In the genomic region with DNA sequence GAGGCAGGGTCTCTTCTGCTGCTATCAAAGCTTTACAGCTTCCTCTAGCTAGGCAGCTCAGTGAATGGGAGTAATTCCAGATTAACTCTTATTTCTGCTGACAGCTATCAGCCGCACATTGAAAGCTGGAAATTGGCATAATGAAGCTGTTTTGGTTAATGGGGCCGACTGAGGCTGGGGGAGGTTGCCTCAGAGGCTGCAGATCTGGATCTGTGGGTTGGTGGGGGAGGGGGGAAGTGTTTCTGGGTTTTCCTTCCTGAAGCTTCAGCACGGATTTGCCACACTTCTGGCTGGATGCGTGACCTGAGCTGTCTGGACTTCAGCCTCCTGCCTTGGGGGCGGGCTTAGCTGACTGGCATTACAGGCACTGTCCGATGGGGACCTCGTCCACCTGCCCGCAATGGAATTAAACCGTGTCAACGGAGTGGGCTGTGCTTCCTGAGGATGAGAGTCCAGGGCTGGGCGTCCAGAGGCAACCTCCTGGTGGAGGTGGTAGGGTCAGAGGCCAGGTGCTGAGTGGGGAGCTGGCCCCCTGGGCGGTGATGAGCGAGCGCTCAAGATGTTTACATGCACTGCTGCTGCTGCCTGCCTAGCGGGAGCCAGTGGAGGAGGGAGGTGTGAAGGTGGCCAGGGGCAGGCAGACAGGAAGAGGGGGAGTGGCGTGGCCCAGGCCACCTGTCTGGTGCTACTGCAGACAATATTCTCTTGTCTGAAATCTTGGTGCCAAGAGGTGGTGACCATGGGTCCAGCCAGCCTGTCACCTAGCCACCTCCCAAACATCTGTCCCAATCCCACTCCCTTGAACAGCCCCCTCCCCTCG, we compare ENCODE assay signal across 1 cellular context.
TF ChIP-seq lines count a peak whose summit lies in the region.

No MANE protein-coding gene starts in this region.

TF ChIP-seq in HepG2, 621 proteins besides CTCF, POLR2A, EP300 and RAD21 (continued from another document and continues in another):
- TF ChIP-seq, protein P1, sequence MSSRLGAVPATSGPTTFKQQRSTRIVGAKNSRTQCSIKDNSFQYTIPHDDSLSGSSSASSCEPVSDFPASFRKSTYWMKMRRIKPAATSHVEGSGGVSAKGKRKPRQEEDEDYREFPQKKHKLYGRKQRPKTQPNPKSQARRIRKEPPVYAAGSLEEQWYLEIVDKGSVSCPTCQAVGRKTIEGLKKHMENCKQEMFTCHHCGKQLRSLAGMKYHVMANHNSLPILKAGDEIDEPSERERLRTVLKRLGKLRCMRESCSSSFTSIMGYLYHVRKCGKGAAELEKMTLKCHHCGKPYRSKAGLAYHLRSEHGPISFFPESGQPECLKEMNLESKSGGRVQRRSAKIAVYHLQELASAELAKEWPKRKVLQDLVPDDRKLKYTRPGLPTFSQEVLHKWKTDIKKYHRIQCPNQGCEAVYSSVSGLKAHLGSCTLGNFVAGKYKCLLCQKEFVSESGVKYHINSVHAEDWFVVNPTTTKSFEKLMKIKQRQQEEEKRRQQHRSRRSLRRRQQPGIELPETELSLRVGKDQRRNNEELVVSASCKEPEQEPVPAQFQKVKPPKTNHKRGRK (CRISPR knock-in tag; IDR thresholded peaks at IDR 0.05): no peak
- no peak for TF ChIP-seq MATR3 (CRISPR knock-in tag; IDR thresholded peaks at IDR 0.05)
- TF ChIP-seq HDAC2 (CRISPR knock-in tag; IDR thresholded peaks at IDR 0.05): peak; percentile 85
- no peak for TF ChIP-seq PRPF4 (IDR thresholded peaks at IDR 0.05; ENCODE audit: low read depth, low read length, poor library complexity, severe bottlenecking)
- TF ChIP-seq ZNF281 (CRISPR knock-in tag; IDR thresholded peaks at IDR 0.05; ENCODE audit: borderline replicate concordance): peak; percentile 75
- peak; percentile 98 for TF ChIP-seq TBX2 (CRISPR knock-in tag; IDR thresholded peaks at IDR 0.05; ENCODE audit: borderline replicate concordance)
- no peak for TF ChIP-seq ATF7 (IDR thresholded peaks at IDR 0.05)
- TF ChIP-seq ATF7 (CRISPR knock-in tag; IDR thresholded peaks at IDR 0.05): peak; percentile 30; the same call in 1 of the 2 replicates
- peak; percentile 68; the same call in 1 of the 2 replicates for TF ChIP-seq MYC (CRISPR knock-in tag; IDR thresholded peaks at IDR 0.05; ENCODE audit: borderline replicate concordance)
- TF ChIP-seq, protein P2, sequence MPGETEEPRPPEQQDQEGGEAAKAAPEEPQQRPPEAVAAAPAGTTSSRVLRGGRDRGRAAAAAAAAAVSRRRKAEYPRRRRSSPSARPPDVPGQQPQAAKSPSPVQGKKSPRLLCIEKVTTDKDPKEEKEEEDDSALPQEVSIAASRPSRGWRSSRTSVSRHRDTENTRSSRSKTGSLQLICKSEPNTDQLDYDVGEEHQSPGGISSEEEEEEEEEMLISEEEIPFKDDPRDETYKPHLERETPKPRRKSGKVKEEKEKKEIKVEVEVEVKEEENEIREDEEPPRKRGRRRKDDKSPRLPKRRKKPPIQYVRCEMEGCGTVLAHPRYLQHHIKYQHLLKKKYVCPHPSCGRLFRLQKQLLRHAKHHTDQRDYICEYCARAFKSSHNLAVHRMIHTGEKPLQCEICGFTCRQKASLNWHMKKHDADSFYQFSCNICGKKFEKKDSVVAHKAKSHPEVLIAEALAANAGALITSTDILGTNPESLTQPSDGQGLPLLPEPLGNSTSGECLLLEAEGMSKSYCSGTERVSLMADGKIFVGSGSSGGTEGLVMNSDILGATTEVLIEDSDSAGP (CRISPR knock-in tag; IDR thresholded peaks at IDR 0.05; ENCODE audit: borderline replicate concordance): peak; percentile 70; the same call in 1 of the 2 replicates
- TF ChIP-seq TIGD3 (CRISPR knock-in tag; IDR thresholded peaks at IDR 0.05; ENCODE audit: borderline replicate concordance): peak; percentile 33; the same call in 1 of the 2 replicates
- TF ChIP-seq MTF2 (CRISPR knock-in tag; IDR thresholded peaks at IDR 0.05; ENCODE audit: borderline replicate concordance): 0 out of 2 replicates have a peak, but pooled peaks have one; percentile 68
- TF ChIP-seq FOXA3 (CRISPR knock-in tag; IDR thresholded peaks at IDR 0.05): peak; percentile 88
- peak; percentile 80 for TF ChIP-seq RXRB (CRISPR knock-in tag; IDR thresholded peaks at IDR 0.05; ENCODE audit: borderline replicate concordance)
- peak; percentile 93 for TF ChIP-seq ZNF607 (CRISPR knock-in tag; IDR thresholded peaks at IDR 0.05; ENCODE audit: borderline replicate concordance)
- TF ChIP-seq CC2D1A (CRISPR knock-in tag; IDR thresholded peaks at IDR 0.05): no peak
- TF ChIP-seq ZNF552 (CRISPR knock-in tag; IDR thresholded peaks at IDR 0.05; ENCODE audit: borderline replicate concordance): no peak
- TF ChIP-seq SNAPC2 (CRISPR knock-in tag; IDR thresholded peaks at IDR 0.05): peak; percentile 91; the same call in 1 of the 2 replicates
- TF ChIP-seq ZNF580 (CRISPR knock-in tag; IDR thresholded peaks at IDR 0.05; ENCODE audit: borderline replicate concordance, low read depth): peak; percentile 66; the same call in 1 of the 2 replicates
- no peak for TF ChIP-seq ZNF569 (CRISPR knock-in tag; IDR thresholded peaks at IDR 0.05; ENCODE audit: borderline replicate concordance)
- TF ChIP-seq ZSCAN29 (CRISPR knock-in tag; conservative IDR thresholded peaks at IDR 0.05): peak; percentile 71; the same call in 1 of the 2 replicates
- TF ChIP-seq, protein P3, sequence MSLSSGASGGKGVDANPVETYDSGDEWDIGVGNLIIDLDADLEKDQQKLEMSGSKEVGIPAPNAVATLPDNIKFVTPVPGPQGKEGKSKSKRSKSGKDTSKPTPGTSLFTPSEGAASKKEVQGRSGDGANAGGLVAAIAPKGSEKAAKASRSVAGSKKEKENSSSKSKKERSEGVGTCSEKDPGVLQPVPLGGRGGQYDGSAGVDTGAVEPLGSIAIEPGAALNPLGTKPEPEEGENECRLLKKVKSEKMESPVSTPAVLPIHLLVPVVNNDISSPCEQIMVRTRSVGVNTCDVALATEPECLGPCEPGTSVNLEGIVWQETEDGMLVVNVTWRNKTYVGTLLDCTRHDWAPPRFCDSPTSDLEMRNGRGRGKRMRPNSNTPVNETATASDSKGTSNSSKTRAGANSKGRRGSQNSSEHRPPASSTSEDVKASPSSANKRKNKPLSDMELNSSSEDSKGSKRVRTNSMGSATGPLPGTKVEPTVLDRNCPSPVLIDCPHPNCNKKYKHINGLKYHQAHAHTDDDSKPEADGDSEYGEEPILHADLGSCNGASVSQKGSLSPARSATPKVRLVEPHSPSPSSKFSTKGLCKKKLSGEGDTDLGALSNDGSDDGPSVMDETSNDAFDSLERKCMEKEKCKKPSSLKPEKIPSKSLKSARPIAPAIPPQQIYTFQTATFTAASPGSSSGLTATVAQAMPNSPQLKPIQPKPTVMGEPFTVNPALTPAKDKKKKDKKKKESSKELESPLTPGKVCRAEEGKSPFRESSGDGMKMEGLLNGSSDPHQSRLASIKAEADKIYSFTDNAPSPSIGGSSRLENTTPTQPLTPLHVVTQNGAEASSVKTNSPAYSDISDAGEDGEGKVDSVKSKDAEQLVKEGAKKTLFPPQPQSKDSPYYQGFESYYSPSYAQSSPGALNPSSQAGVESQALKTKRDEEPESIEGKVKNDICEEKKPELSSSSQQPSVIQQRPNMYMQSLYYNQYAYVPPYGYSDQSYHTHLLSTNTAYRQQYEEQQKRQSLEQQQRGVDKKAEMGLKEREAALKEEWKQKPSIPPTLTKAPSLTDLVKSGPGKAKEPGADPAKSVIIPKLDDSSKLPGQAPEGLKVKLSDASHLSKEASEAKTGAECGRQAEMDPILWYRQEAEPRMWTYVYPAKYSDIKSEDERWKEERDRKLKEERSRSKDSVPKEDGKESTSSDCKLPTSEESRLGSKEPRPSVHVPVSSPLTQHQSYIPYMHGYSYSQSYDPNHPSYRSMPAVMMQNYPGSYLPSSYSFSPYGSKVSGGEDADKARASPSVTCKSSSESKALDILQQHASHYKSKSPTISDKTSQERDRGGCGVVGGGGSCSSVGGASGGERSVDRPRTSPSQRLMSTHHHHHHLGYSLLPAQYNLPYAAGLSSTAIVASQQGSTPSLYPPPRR (CRISPR knock-in tag; IDR thresholded peaks at IDR 0.05; ENCODE audit: borderline replicate concordance): peak; percentile 87
- TF ChIP-seq POGK (CRISPR knock-in tag; conservative IDR thresholded peaks at IDR 0.05): 0 out of 2 replicates have a peak, but pooled peaks have one; percentile 46
- TF ChIP-seq, protein P4, sequence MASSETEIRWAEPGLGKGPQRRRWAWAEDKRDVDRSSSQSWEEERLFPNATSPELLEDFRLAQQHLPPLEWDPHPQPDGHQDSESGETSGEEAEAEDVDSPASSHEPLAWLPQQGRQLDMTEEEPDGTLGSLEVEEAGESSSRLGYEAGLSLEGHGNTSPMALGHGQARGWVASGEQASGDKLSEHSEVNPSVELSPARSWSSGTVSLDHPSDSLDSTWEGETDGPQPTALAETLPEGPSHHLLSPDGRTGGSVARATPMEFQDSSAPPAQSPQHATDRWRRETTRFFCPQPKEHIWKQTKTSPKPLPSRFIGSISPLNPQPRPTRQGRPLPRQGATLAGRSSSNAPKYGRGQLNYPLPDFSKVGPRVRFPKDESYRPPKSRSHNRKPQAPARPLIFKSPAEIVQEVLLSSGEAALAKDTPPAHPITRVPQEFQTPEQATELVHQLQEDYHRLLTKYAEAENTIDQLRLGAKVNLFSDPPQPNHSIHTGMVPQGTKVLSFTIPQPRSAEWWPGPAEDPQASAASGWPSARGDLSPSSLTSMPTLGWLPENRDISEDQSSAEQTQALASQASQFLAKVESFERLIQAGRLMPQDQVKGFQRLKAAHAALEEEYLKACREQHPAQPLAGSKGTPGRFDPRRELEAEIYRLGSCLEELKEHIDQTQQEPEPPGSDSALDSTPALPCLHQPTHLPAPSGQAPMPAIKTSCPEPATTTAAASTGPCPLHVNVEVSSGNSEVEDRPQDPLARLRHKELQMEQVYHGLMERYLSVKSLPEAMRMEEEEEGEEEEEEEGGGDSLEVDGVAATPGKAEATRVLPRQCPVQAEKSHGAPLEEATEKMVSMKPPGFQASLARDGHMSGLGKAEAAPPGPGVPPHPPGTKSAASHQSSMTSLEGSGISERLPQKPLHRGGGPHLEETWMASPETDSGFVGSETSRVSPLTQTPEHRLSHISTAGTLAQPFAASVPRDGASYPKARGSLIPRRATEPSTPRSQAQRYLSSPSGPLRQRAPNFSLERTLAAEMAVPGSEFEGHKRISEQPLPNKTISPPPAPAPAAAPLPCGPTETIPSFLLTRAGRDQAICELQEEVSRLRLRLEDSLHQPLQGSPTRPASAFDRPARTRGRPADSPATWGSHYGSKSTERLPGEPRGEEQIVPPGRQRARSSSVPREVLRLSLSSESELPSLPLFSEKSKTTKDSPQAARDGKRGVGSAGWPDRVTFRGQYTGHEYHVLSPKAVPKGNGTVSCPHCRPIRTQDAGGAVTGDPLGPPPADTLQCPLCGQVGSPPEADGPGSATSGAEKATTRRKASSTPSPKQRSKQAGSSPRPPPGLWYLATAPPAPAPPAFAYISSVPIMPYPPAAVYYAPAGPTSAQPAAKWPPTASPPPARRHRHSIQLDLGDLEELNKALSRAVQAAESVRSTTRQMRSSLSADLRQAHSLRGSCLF (CRISPR knock-in tag; IDR thresholded peaks at IDR 0.05; ENCODE audit: borderline replicate concordance): no peak
- no peak for TF ChIP-seq PREB (CRISPR knock-in tag; IDR thresholded peaks at IDR 0.05)
- no peak for TF ChIP-seq FOXP1 (IDR thresholded peaks at IDR 0.05)
- peak; percentile 77; the same call in 1 of the 2 replicates for TF ChIP-seq FOXP1 (CRISPR knock-in tag; IDR thresholded peaks at IDR 0.05)
- TF ChIP-seq HOXD1 (CRISPR knock-in tag; IDR thresholded peaks at IDR 0.05): no peak; the same call in 1 of the 2 replicates
- no peak for TF ChIP-seq PHF8 (CRISPR knock-in tag; IDR thresholded peaks at IDR 0.05)
- peak; percentile 60; the same call in 1 of the 2 replicates for TF ChIP-seq NCOR1 (IDR thresholded peaks at IDR 0.05; ENCODE audit: borderline replicate concordance, low read length)
